23 cellular contexts compared by ENCODE assay signal in the genomic region with DNA sequence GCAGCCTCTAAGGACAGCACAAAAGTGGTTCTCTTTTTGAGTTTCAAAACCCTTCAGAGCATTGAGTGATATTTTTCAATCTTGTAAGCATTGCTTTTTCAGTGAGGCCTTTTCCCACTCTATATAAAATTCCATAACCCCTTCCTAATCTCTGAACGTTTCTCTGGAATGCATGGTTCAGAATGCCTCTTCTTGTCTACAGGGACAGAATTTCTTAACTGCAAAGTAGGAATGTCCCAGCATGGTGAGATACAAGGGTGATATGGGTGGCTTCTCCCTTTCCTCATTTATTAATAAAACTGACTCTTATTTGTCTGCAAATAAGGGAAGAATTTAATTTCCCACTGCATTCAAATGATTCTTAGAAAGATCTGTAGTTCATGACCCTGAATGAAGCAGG.
"Had no signal": no experiment of that assay in that cellular context is flagged by ENCODE, and none has a peak within 500 bp of the region (broad histone marks: within the 10 kb centered on the region; RNA-seq: fewer than 3 reads in every experiment).

No MANE protein-coding gene starts in this region.

- DNase-seq: activated CD4-positive, alpha-beta memory T cell treated with anti-CD3 and anti-CD28 coated beads for 36 hours; activated CD4-positive, alpha-beta T cell treated with anti-CD3 and anti-CD28 coated beads for 4 hours; activated CD4-positive, CD25-positive, alpha-beta regulatory T cell; activated effector memory CD4-positive, alpha-beta T cell treated with anti-CD3 and anti-CD28 coated beads, Interleukin-2, amount 50 U/mL, for 16 hours; colonic mucosa; dorsolateral prefrontal cortex; effector memory CD8-positive, alpha-beta T cell; head of caudate nucleus; left ventricle myocardium superior; stimulated activated CD4-positive, alpha-beta T cell treated with anti-CD3 and anti-CD28 coated beads, Interleukin-15, amount 100 ng/mL, for 24 hours; stomach; T1000 had no signal

- H3K9me3 ChIP-seq: ascending aorta, colonic mucosa, gastroesophageal sphincter, neutrophil, stomach, suprapubic skin had no signal

- H3K9me3 Mint-ChIP-seq: activated CD4-positive, alpha-beta memory T cell treated with anti-CD3 and anti-CD28 coated beads for 36 hours; effector memory CD8-positive, alpha-beta T cell had no signal

- H3K36me3 ChIP-seq: ascending aorta, colonic mucosa, gastroesophageal sphincter, neutrophil, stomach, suprapubic skin, tibial nerve had no signal

- ATAC-seq: effector memory CD8-positive, alpha-beta T cell; esophagus mucosa; gastroesophageal sphincter; left ventricle myocardium superior; sciatic nerve; stimulated activated memory B cell treated with anti-CD40 and anti-IgM and Interleukin-4, amounts not matched to agents 10 μg/mL and 1 μg/mL and 100 μg/mL, for 72 hours had no signal

- H3K4me3 Mint-ChIP-seq: activated CD4-positive, alpha-beta memory T cell treated with anti-CD3 and anti-CD28 coated beads for 36 hours; activated naive CD4-positive, alpha-beta T cell treated with anti-CD3 and anti-CD28 coated beads, Interleukin-2, amount 50 U/mL, for 24 hours; effector memory CD8-positive, alpha-beta T cell; nephron; stimulated activated memory B cell treated with anti-CD40 and anti-IgM and Interleukin-4, amounts not matched to agents 10 μg/mL and 1 μg/mL and 100 μg/mL, for 72 hours had no signal

- H3K4me3 ChIP-seq: ascending aorta, colonic mucosa, dorsolateral prefrontal cortex, gastroesophageal sphincter, smooth muscle cell, stomach, suprapubic skin, tibial nerve had no signal

- H3K4me1 ChIP-seq: colonic mucosa, stomach, suprapubic skin had no signal

- H3K4me1 Mint-ChIP-seq: activated naive CD4-positive, alpha-beta T cell treated with anti-CD3 and anti-CD28 coated beads, Interleukin-2, amount 50 U/mL, for 24 hours; nephron had no signal

- H3K27ac ChIP-seq: ascending aorta, colonic mucosa, dorsolateral prefrontal cortex, gastroesophageal sphincter, neutrophil, stomach, suprapubic skin had no signal

- H3K27me3 Mint-ChIP-seq: activated CD4-positive, alpha-beta memory T cell treated with anti-CD3 and anti-CD28 coated beads for 36 hours; activated naive CD4-positive, alpha-beta T cell treated with anti-CD3 and anti-CD28 coated beads, Interleukin-2, amount 50 U/mL, for 24 hours; effector memory CD8-positive, alpha-beta T cell; stimulated activated memory B cell treated with anti-CD40 and anti-IgM and Interleukin-4, amounts not matched to agents 10 μg/mL and 1 μg/mL and 100 μg/mL, for 72 hours had no signal

- H3K27me3 ChIP-seq: ascending aorta, colonic mucosa, dorsolateral prefrontal cortex, gastroesophageal sphincter, neutrophil, stomach, suprapubic skin, tibial nerve had no signal
